ENCODE assay signal across 18 cellular contexts in genomic region chr16:69909760-69910159, GRCh38.
"Had no signal": no experiment of that assay in that cellular context is flagged by ENCODE, and none has a peak within 500 bp of the region (broad histone marks: within the 10 kb centered on the region; RNA-seq: fewer than 3 reads in every experiment).

No MANE protein-coding gene starts in this region.

- H3K36me3 ChIP-seq: ovary, uterus had no signal

- H3K9me3 ChIP-seq: neutrophil, ovary, uterus had no signal

- H3K4me1 ChIP-seq: uterus had no signal

- DNase-seq: activated CD4-positive, alpha-beta T cell treated with anti-CD3 and anti-CD28 coated beads for 1 hour; activated CD4-positive, alpha-beta T cell treated with anti-CD3 and anti-CD28 coated beads, Interleukin-2, amount 50 U/mL, for 1 hour; activated CD8-positive, alpha-beta T cell treated with anti-CD3 and anti-CD28 coated beads, Interleukin-2, amount 10 ng/mL, durations not matched to agents 7 days and 5 days; amniotic stem cell; erythroblast; glutamatergic neuron; hippocampal formation; mesenchymal stem cell; ovary; right cardiac atrium; small intestine; stimulated activated CD4-positive, alpha-beta T cell treated with anti-CD3 and anti-CD28 coated beads, Interleukin-2, amount 100 ng/mL, for 24 hours; stimulated activated naive CD8-positive, alpha-beta T cell treated with anti-CD3 and anti-CD28 coated beads, Interleukin-15, amount 100 ng/mL, for 72 hours; T-cell; trophoblast cell; uterus had no signal

- H3K4me3 ChIP-seq: ovary, uterus had no signal

- H3K27me3 ChIP-seq: neutrophil, ovary, uterus had no signal

- H3K27ac ChIP-seq: neutrophil, ovary, uterus had no signal

- ATAC-seq: activated CD8-positive, alpha-beta T cell treated with anti-CD3 and anti-CD28 coated beads, Interleukin-2, amount 10 ng/mL, durations not matched to agents 7 days and 5 days; right cardiac atrium; stimulated activated effector memory CD8-positive, alpha-beta T cell treated with anti-CD3 and anti-CD28 coated beads, Interleukin-12 subunit alpha, Interleukin-12 subunit beta, amount 100 ng/mL, for 72 hours; stimulated activated naive CD8-positive, alpha-beta T cell treated with anti-CD3 and anti-CD28 coated beads, Interleukin-15, amount 100 ng/mL, for 72 hours; T-cell had no signal
